10 cellular contexts compared by ENCODE assay signal in genomic region chr14:35401853-35402252, GRCh38. TPM values are rescaled to one million over a fixed set of nuclear protein-coding genes. Genes with fewer than 3 reads are reported as not detected.
DNase-seq lines count a peak whose midpoint lies in the region; ATAC-seq, FAIRE-seq and TF ChIP-seq lines count a peak whose summit lies in the region.
"Had no signal": no experiment of that assay in that cellular context is flagged by ENCODE, and none has a peak within 500 bp of the region (broad histone marks: within the 10 kb centered on the region; RNA-seq: fewer than 3 reads in every experiment).

No MANE protein-coding gene starts in this region.

- H3K27ac Mint-ChIP-seq in astrocyte (ENCODE audit: unreplicated experiment): no peak overlapping the region
- peak overlapping the region; percentile 95 for H3K27ac Mint-ChIP-seq in stimulated activated memory B cell treated with anti-CD40 and anti-IgM and Interleukin-4, amounts not matched to agents 10 μg/mL and 1 μg/mL and 100 μg/mL, for 72 hours
- no peak overlapping the region for H3K27ac Mint-ChIP-seq in WTC11

- peaks cover 39% of the 10 kb centered on the region for H3K4me1 Mint-ChIP-seq in astrocyte (ENCODE audit: low read depth, unreplicated experiment)
- H3K4me1 Mint-ChIP-seq in stimulated activated memory B cell treated with anti-CD40 and anti-IgM and Interleukin-4, amounts not matched to agents 10 μg/mL and 1 μg/mL and 100 μg/mL, for 72 hours: peaks cover 80% of the 10 kb centered on the region
- peaks cover 50% of the 10 kb centered on the region for H3K4me1 Mint-ChIP-seq in WTC11

- peak overlapping the region; percentile 56 for H3K14ac ChIP-seq in IMR-90 (replicated peaks; ENCODE audit: low read depth, low read length)

- TF ChIP-seq RAD21 in IMR-90 (IDR thresholded peaks at IDR 0.05; ENCODE audit: low read length): no peak

- WGBS in IMR-90 (ENCODE audit: extremely low coverage in 2 of 2, insufficient read length in 1 of 2), 2 experiments: no CpG with 5 or more reads among the region's 8 CpGs

- in situ Hi-C loops in IMR-90 (cut with MboI; ENCODE audit: low sequenced_read_pairs): loop anchor here (10.0 to 25.0 kb wide), 2 partner anchors 107 to 740 kb away; partner anchors contain the start of gene PSMA6

- BruUV-seq in IMR-90 (replicated peaks; lab: Mats Ljungman, UMichigan): no TSS peak

- H4K91ac ChIP-seq in IMR-90 (ENCODE audit: insufficient read depth, low read depth, low read length): no peak overlapping the region

- TF ChIP-seq POLR2A in IMR-90 (IDR thresholded peaks at IDR 0.05; ENCODE audit: low read depth, low read length): peak; percentile 19; the same call in 1 of the 2 replicates

- no peak overlapping the region for H4K5ac ChIP-seq in IMR-90 (ENCODE audit: low read depth, low read length)

- dilution Hi-C loops in IMR-90 (cut with HindIII; ENCODE audit: low sequenced_read_pairs, unreplicated experiment): no loop called here
- dilution Hi-C loops in keratinocyte (cut with MboI; ENCODE audit: extremely low pct_ligation_motif_present, low sequenced_read_pairs): no loop called here

- H2BK120ac ChIP-seq in IMR-90 (ENCODE audit: low read depth, low read length): no peak overlapping the region

- H3K4me1 ChIP-seq in IMR-90 (ENCODE audit: control insufficient read depth, insufficient read depth, low read length) (peaks cover 15% of the 10 kb centered on the region), astrocyte (ENCODE audit: insufficient read depth, low read length) (peaks cover 33% of the 10 kb centered on the region), keratinocyte (ENCODE audit: control insufficient read depth, extremely low read depth, insufficient read depth, low read length) (peaks cover 39% of the 10 kb centered on the region)

- H3K23ac ChIP-seq in IMR-90 (ENCODE audit: low read depth, low read length): peak overlapping the region; percentile 62

- H3K9ac ChIP-seq in IMR-90 (ENCODE audit: low read depth, low read length) (peak overlapping the region; percentile 66), astrocyte (ENCODE audit: low read length) (peak overlapping the region; percentile 95), keratinocyte (ENCODE audit: control insufficient read depth, extremely low read depth, insufficient read depth, low read length) (peak overlapping the region; percentile 99)

- no peak overlapping the region for H3K56ac ChIP-seq in IMR-90 (ENCODE audit: extremely low read depth, insufficient read depth, low read length)

- H4K8ac ChIP-seq in IMR-90 (ENCODE audit: low read depth in 2 of 2, low read length in 2 of 2): peak overlapping the region in 1 of 2 experiments; percentile 1; a peak in 1 of 4 replicates

- FAIRE-seq in astrocyte (lab: Jason Lieb, UNC): no peak
- FAIRE-seq in keratinocyte (lab: Jason Lieb, UNC): no peak
- FAIRE-seq: colon had no signal

- H2BK5ac ChIP-seq in IMR-90 (ENCODE audit: low read depth, low read length, poor library complexity, severe bottlenecking): peak overlapping the region; percentile 42

- DNase-seq in IMR-90 (peak; percentile 54), astrocyte (ENCODE audit: low read depth) (no peak), keratinocyte (ENCODE audit: low read depth, low spot score) (no peak), DMS 273 (lab: John Stamatoyannopoulos, UW; ENCODE audit: unreplicated experiment) (no peak), superior temporal gyrus (ENCODE audit: extremely low spot score) (no peak), WTC11 (ENCODE audit: low spot score) (no peak)
- DNase-seq: NCI-H2081 treated with DMSO at 0.1 percent for 48 hours had no signal

- H2BK15ac ChIP-seq in IMR-90 (ENCODE audit: low read depth, low read length): no peak overlapping the region

- 0 out of 2 replicates have a peak overlapping the region, but pooled peaks have one; percentile 36 for H3K4ac ChIP-seq in IMR-90 (ENCODE audit: low read depth, low read length)

- intact Hi-C loops in IMR-90 (cut with micrococcal nuclease): loop anchor here (5.0 kb wide), 1 partner anchor 95 kb away; no protein-coding TSS in a partner anchor

- no peak overlapping the region; the same call in 1 of the 2 replicates for H2AK5ac ChIP-seq in IMR-90 (ENCODE audit: low read depth, low read length)

- H3K4me3 ChIP-seq in IMR-90 (ENCODE audit: insufficient read depth, low read depth, low read length) (peak overlapping the region; percentile 58), astrocyte (ENCODE audit: insufficient read depth, low read depth, low read length) (peak overlapping the region; percentile 69), keratinocyte (ENCODE audit: control insufficient read depth in 2 of 3, extremely low read depth in 1 of 3, insufficient read depth in 2 of 3, low read depth in 1 of 3, low read length in 3 of 3) (peak overlapping the region; percentile 84 to 95 (median 89))

- ATAC-seq in IMR-90 (ENCODE audit: low read depth): no peak
- ATAC-seq in stimulated activated memory B cell treated with anti-CD40 and anti-IgM and Interleukin-4, amounts not matched to agents 10 μg/mL and 1 μg/mL and 100 μg/mL, for 72 hours: no peak
- ATAC-seq in GM19467 (IDR thresholded peaks at IDR 0.05; ENCODE audit: unreplicated experiment): no peak
- ATAC-seq in WTC11: no peak

- peaks cover 35 to 48% of the 10 kb centered on the region in 2 experiments for H3K79me1 ChIP-seq in IMR-90 (ENCODE audit: low read depth in 1 of 2, low read length in 2 of 2)

- H2AFZ ChIP-seq in IMR-90 (replicated peaks; ENCODE audit: low read length, poor library complexity) (no peak overlapping the region), astrocyte (ENCODE audit: low read depth, low read length) (no peak overlapping the region), keratinocyte (ENCODE audit: control insufficient read depth, low read length) (no peak overlapping the region)

- H3K36me3 ChIP-seq in IMR-90 (ENCODE audit: control insufficient read depth, insufficient read depth, low read length) (peaks cover 27% of the 10 kb centered on the region), astrocyte (ENCODE audit: insufficient read depth, low read length) (peaks cover 36% of the 10 kb centered on the region), keratinocyte (ENCODE audit: control insufficient read depth in 2 of 2, extremely low read depth in 1 of 2, insufficient read depth in 2 of 2, low read length in 2 of 2) (peaks cover 13 to 31% of the 10 kb centered on the region in 2 experiments)

- no peaks in the 10 kb centered on the region for H3K9me3 Mint-ChIP-seq in astrocyte (ENCODE audit: unreplicated experiment)
- H3K9me3 Mint-ChIP-seq in stimulated activated memory B cell treated with anti-CD40 and anti-IgM and Interleukin-4, amounts not matched to agents 10 μg/mL and 1 μg/mL and 100 μg/mL, for 72 hours: no peaks in the 10 kb centered on the region
- no peaks in the 10 kb centered on the region for H3K9me3 Mint-ChIP-seq in WTC11

- no peak for TF ChIP-seq CTCF in IMR-90 (conservative IDR thresholded peaks at IDR 0.05; ENCODE audit: low read depth, low read length)
- TF ChIP-seq CTCF in astrocyte (IDR thresholded peaks at IDR 0.05; ENCODE audit: insufficient read depth, low read depth, low read length): no peak
- no peak for TF ChIP-seq CTCF in keratinocyte (optimal IDR thresholded peaks at IDR 0.05 in 1 of 3, IDR thresholded peaks at IDR 0.05 in 1 of 3, conservative IDR thresholded peaks at IDR 0.05 in 1 of 3; ENCODE audit: extremely low read depth in 1 of 3, insufficient read depth in 2 of 3, low read length in 3 of 3)
- TF ChIP-seq CTCF in WTC11 (IDR thresholded peaks at IDR 0.05): no peak

- H3K9me1 ChIP-seq in IMR-90 (ENCODE audit: insufficient read depth, low read length) (peaks cover 24% of the 10 kb centered on the region), keratinocyte (ENCODE audit: control insufficient read depth, extremely low read depth, insufficient read depth, low read length) (peaks cover 7% of the 10 kb centered on the region)

- H4K20me1 ChIP-seq in IMR-90 (ENCODE audit: insufficient read depth, low read length) (peaks cover 33% of the 10 kb centered on the region), astrocyte (ENCODE audit: insufficient read depth, low read length) (peaks cover 34% of the 10 kb centered on the region), keratinocyte (ENCODE audit: control insufficient read depth, extremely low read depth, insufficient read depth, low read length) (peaks cover 16% of the 10 kb centered on the region)

- H3K36me3 Mint-ChIP-seq in astrocyte (ENCODE audit: low read depth, unreplicated experiment) (peaks cover 4% of the 10 kb centered on the region), WTC11 (peaks cover 34% of the 10 kb centered on the region)
- H3K36me3 Mint-ChIP-seq in stimulated activated memory B cell treated with anti-CD40 and anti-IgM and Interleukin-4, amounts not matched to agents 10 μg/mL and 1 μg/mL and 100 μg/mL, for 72 hours: peaks cover 41% of the 10 kb centered on the region

- H3K27me3 ChIP-seq in IMR-90 (ENCODE audit: control insufficient read depth, insufficient read depth, low read length): no peaks in the 10 kb centered on the region
- H3K27me3 ChIP-seq in astrocyte (ENCODE audit: insufficient read depth, low read length): no peaks in the 10 kb centered on the region
- no peaks in the 10 kb centered on the region for H3K27me3 ChIP-seq in keratinocyte (ENCODE audit: control insufficient read depth, extremely low read depth, insufficient read depth, low read length)

- H3K9me3 ChIP-seq in IMR-90 (ENCODE audit: control insufficient read depth, insufficient read depth, low read length) (no peaks in the 10 kb centered on the region), astrocyte (ENCODE audit: insufficient read depth, low read depth, low read length) (no peaks in the 10 kb centered on the region), keratinocyte (ENCODE audit: control insufficient read depth, low read depth, low read length) (no peaks in the 10 kb centered on the region)

- H3K27ac ChIP-seq in IMR-90 (ENCODE audit: insufficient read depth, low read length): no peak overlapping the region
- H3K27ac ChIP-seq in astrocyte (ENCODE audit: low read depth, low read length): no peak overlapping the region
- H3K27ac ChIP-seq in keratinocyte (ENCODE audit: control insufficient read depth, insufficient read depth, low read length): peak overlapping the region; percentile 98

- CTCF ChIA-PET in IMR-90 (lab: Yijun Ruan, JAX) (interaction anchor here (0.6 to 1.8 kb wide), 2 partner anchors 89 to 187 kb away, joined by 3 to 5 read pairs; no protein-coding TSS in a partner anchor), WTC11 (lab: Charles Lee) (no interaction called here)

- no peak overlapping the region for H2AK9ac ChIP-seq in IMR-90 (replicated peaks; ENCODE audit: low read depth, low read length, poor library complexity)

- no peak overlapping the region for H3K18ac ChIP-seq in IMR-90 (ENCODE audit: low read depth, low read length)

- H3K79me2 ChIP-seq in astrocyte (ENCODE audit: insufficient read depth, low read length) (peaks cover 18% of the 10 kb centered on the region), keratinocyte (ENCODE audit: control insufficient read depth, insufficient read depth, low read length) (peaks cover 15% of the 10 kb centered on the region)

- no peak overlapping the region for H2BK20ac ChIP-seq in IMR-90 (ENCODE audit: low read depth, low read length)

- H3K4me3 Mint-ChIP-seq in astrocyte (ENCODE audit: unreplicated experiment): peak overlapping the region; percentile 90
- peak overlapping the region; percentile 95 for H3K4me3 Mint-ChIP-seq in stimulated activated memory B cell treated with anti-CD40 and anti-IgM and Interleukin-4, amounts not matched to agents 10 μg/mL and 1 μg/mL and 100 μg/mL, for 72 hours
- H3K4me3 Mint-ChIP-seq in WTC11: no peak overlapping the region

- POLR2A ChIA-PET in IMR-90 (lab: Charles Lee; ENCODE audit: unreplicated experiment): interaction anchor here (0.7 to 1.5 kb wide), 2 partner anchors 8 to 175 kb away, joined by 4 to 7 read pairs; no protein-coding TSS in a partner anchor
- POLR2A ChIA-PET in WTC11 (lab: Charles Lee): interaction anchor here (1.4 kb wide), 1 partner anchor 109 kb away, joined by 3 read pairs; the partner anchor contains the start of gene PSMA6

- H3K4me2 ChIP-seq in IMR-90 (ENCODE audit: low read depth, low read length): peak overlapping the region; percentile 84
- H3K4me2 ChIP-seq in astrocyte (ENCODE audit: low read length): peak overlapping the region; percentile 89
- peak overlapping the region; percentile 100 for H3K4me2 ChIP-seq in keratinocyte (ENCODE audit: control insufficient read depth, extremely low read depth, insufficient read depth, low read depth, low read length)

- no peaks in the 10 kb centered on the region for H3K27me3 Mint-ChIP-seq in astrocyte (ENCODE audit: low read depth, unreplicated experiment)
- no peaks in the 10 kb centered on the region for H3K27me3 Mint-ChIP-seq in stimulated activated memory B cell treated with anti-CD40 and anti-IgM and Interleukin-4, amounts not matched to agents 10 μg/mL and 1 μg/mL and 100 μg/mL, for 72 hours
- H3K27me3 Mint-ChIP-seq in WTC11 (ENCODE audit: low read depth): no peaks in the 10 kb centered on the region

RNA-seq across cellular contexts. Expression of gene NFKBIA, which starts 2.7 kb away (rescaled TPM):
- 97.1 and 102 TPM in 2 replicates for total RNA-seq in IMR-90 (2012; rRNA removed)
- 71.1 and 76.5 TPM in 2 replicates for polyA plus RNA-seq in IMR-90 (2012; rRNA removed)
- polyA plus RNA-seq in IMR-90 (2012; cell fraction: cytosol; rRNA removed): 88.2 and 125 TPM in 2 replicates
- polyA plus RNA-seq in IMR-90 (2012; cell fraction: nucleus; rRNA removed; ENCODE audit: low replicate concordance): 272 and 345 TPM in 2 replicates
- 35.5 and 38.1 TPM in 2 replicates for total RNA-seq in astrocyte
- 35.2 to 123 TPM (median 92.6 TPM) in 3 replicates for polyA plus RNA-seq in keratinocyte
- 199 TPM for polyA plus RNA-seq in keratinocyte (2011; ENCODE audit: low read depth)
- 33.0 and 56.7 TPM in 2 replicates for polyA plus RNA-seq in keratinocyte (2011; cell fraction: cytosol; rRNA removed)
- 250 and 467 TPM in 2 replicates for polyA plus RNA-seq in keratinocyte (2011; cell fraction: nucleus; rRNA removed)
- 30.3 and 200 TPM in 2 replicates for polyA plus RNA-seq in keratinocyte (2012; ENCODE audit: low replicate concordance)
- polyA minus RNA-seq in keratinocyte: 122 to 241 TPM (median 215 TPM) in 3 replicates
- 85.2 TPM for polyA minus RNA-seq in keratinocyte (2011; cell fraction: cytosol; rRNA and poly(A)+ RNA removed)
- polyA minus RNA-seq in keratinocyte (2011; cell fraction: nucleus; rRNA and poly(A)+ RNA removed): 232 and 287 TPM in 2 replicates
- total RNA-seq in WTC11 (2021): 29.3 to 32.1 TPM (median 31.3 TPM) in 3 replicates
